Comparison of ENCODE assay signal across 18 cellular contexts in the genomic region with DNA sequence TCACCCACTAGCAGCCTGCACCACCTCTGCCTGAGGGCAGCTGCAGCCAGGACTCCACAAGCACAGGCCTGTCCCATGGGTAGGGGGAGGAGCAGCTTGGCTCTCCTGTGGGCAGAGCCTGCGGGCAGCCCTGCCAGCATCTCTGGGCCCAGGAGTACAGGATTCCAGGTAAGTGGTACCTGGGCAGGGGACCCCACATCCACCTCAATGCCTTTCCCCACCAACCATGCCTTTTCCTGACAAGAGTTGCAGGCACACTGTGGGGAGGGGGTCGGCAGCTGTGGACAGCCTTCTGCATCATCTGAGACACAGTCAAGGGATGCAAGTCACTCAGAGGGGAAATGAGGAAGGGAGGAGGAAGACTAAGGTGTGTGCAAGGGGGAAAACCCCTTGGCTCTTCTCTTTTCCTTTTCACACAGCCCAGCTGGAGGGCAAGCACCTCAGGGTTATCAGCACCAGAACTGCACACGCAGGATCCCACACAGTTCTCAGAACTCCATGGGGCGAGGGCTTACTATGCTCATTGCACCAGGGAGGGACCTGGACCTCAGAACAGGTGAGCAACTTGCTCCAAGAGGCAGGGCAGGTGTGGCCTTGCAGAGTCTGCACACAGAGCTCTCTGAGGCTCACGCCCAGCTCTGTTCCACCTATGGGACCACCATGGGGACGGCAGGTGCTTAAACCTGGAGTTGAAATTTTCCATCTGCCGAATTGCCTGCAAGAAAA. TPM values are rescaled to one million over a fixed set of nuclear protein-coding genes. Genes with fewer than 3 reads are reported as not detected.
DNase-seq lines count a peak whose midpoint lies in the region; ATAC-seq and TF ChIP-seq lines count a peak whose summit lies in the region.
"Had no signal": no experiment of that assay in that cellular context is flagged by ENCODE, and none has a peak within 500 bp of the region (broad histone marks: within the 10 kb centered on the region; RNA-seq: fewer than 3 reads in every experiment).

No MANE protein-coding gene starts in this region.

- H4K20me1 ChIP-seq in MM.1S (ENCODE audit: insufficient read depth, low read length), result no peaks in the 10 kb centered on the region

- no peaks in the 10 kb centered on the region for H3K27me3 ChIP-seq in right atrium auricular region
- no peaks in the 10 kb centered on the region for H3K27me3 ChIP-seq in RWPE2 (ENCODE audit: insufficient read depth, poor library complexity, severe bottlenecking)
- no peaks in the 10 kb centered on the region for H3K27me3 ChIP-seq in foreskin keratinocyte
- no peaks in the 10 kb centered on the region for H3K27me3 ChIP-seq in MM.1S (replicated peaks; ENCODE audit: insufficient read depth, low read length)
- H3K27me3 ChIP-seq in sigmoid colon, result no peaks in the 10 kb centered on the region
- H3K27me3 ChIP-seq: adrenal gland had no signal

- H2AFZ ChIP-seq in MM.1S (ENCODE audit: low read length), result no peak overlapping the region

- H3F3A ChIP-seq in MM.1S (ENCODE audit: insufficient read depth, low read length), result no peaks in the 10 kb centered on the region

- H3K27ac ChIP-seq in right atrium auricular region (no peak overlapping the region), RWPE2 (ENCODE audit: poor library complexity, severe bottlenecking) (no peak overlapping the region), foreskin keratinocyte (no peak overlapping the region), MM.1S (ENCODE audit: low read length) (no peak overlapping the region), sigmoid colon (no peak overlapping the region)
- H3K27ac ChIP-seq: adrenal gland, thoracic aorta had no signal

- no peaks in the 10 kb centered on the region for H3K9me3 ChIP-seq in right atrium auricular region
- no peaks in the 10 kb centered on the region for H3K9me3 ChIP-seq in RWPE2 (ENCODE audit: severe bottlenecking)
- no peaks in the 10 kb centered on the region for H3K9me3 ChIP-seq in MM.1S (replicated peaks; ENCODE audit: insufficient read depth, low read length)
- no peaks in the 10 kb centered on the region for H3K9me3 ChIP-seq in sigmoid colon
- H3K9me3 ChIP-seq: adrenal gland, thoracic aorta had no signal

- intact Hi-C loops in Right ventricle myocardium inferior (cut with DNase I) (no loop called here), sigmoid colon (cut with DNase I) (no loop called here)

- H3K79me2 ChIP-seq in MM.1S (ENCODE audit: low read length), result no peaks in the 10 kb centered on the region

- no peak for TF ChIP-seq POLR2A in sigmoid colon (IDR thresholded peaks at IDR 0.05)

- H3K4me1 ChIP-seq in right atrium auricular region, result no peaks in the 10 kb centered on the region
- H3K4me1 ChIP-seq in RWPE2 (ENCODE audit: insufficient read depth, poor library complexity, severe bottlenecking), result no peaks in the 10 kb centered on the region
- H3K4me1 ChIP-seq in foreskin keratinocyte, result no peaks in the 10 kb centered on the region
- no peaks in the 10 kb centered on the region for H3K4me1 ChIP-seq in MM.1S (ENCODE audit: low read length)
- no peaks in the 10 kb centered on the region for H3K4me1 ChIP-seq in sigmoid colon
- H3K4me1 ChIP-seq: adrenal gland had no signal

- WGBS in sigmoid colon, 2 donors, result 73 to 78% methylated on average over 7 of the region's 7 CpGs

- no peak overlapping the region for H3K9ac ChIP-seq in MM.1S (ENCODE audit: low read length)

- no peak for ATAC-seq in Right ventricle myocardium inferior
- peak; percentile 35; the same call in 1 of the 3 replicates for ATAC-seq in RWPE2 (ENCODE audit: low read depth)
- ATAC-seq in foreskin keratinocyte, result peak; percentile 11
- ATAC-seq: natural killer cell had no signal

- TF ChIP-seq CTCF in right atrium auricular region (IDR thresholded peaks at IDR 0.05) (no peak), RWPE2 (IDR thresholded peaks at IDR 0.05; ENCODE audit: poor library complexity, severe bottlenecking) (no peak), foreskin keratinocyte (conservative IDR thresholded peaks at IDR 0.05) (no peak), MM.1S (IDR thresholded peaks at IDR 0.05; ENCODE audit: low read length) (no peak), sigmoid colon (IDR thresholded peaks at IDR 0.05) (no peak)

- DNase-seq in right atrium auricular region (ENCODE audit: low spot score) (peak; percentile 26), Right ventricle myocardium inferior (ENCODE audit: missing footprints) (no peak), RWPE2 (ENCODE audit: low spot score) (no peak), foreskin keratinocyte (no peak), MM.1S (no peak), superior temporal gyrus (ENCODE audit: extremely low spot score) (no peak), sigmoid colon (no peak), putamen (ENCODE audit: low spot score) (no peak)
- DNase-seq: cerebellar nuclear complex, DMS 273 treated with DMSO at 0.1 percent for 48 hours, foreskin melanocyte, natural killer cell, Right ventricle myocardium superior, T1000 had no signal

- no peak for TF ChIP-seq EP300 in sigmoid colon (IDR thresholded peaks at IDR 0.05)

- no peaks in the 10 kb centered on the region for H3K9me2 ChIP-seq in MM.1S (replicated peaks; ENCODE audit: insufficient read depth, low read length)

- H3K4me3 ChIP-seq in right atrium auricular region (no peak overlapping the region), RWPE2 (ENCODE audit: severe bottlenecking) (no peak overlapping the region), MM.1S (ENCODE audit: low read length) (no peak overlapping the region), sigmoid colon (no peak overlapping the region)
- H3K4me3 ChIP-seq: adrenal gland, thoracic aorta had no signal

- H3K36me3 ChIP-seq in right atrium auricular region (no peaks in the 10 kb centered on the region), RWPE2 (ENCODE audit: low read depth) (no peaks in the 10 kb centered on the region), MM.1S (replicated peaks; ENCODE audit: insufficient read depth, low read length) (no peaks in the 10 kb centered on the region), sigmoid colon (no peaks in the 10 kb centered on the region)
- H3K36me3 ChIP-seq: adrenal gland, thoracic aorta had no signal

- no peak overlapping the region for H3K4me2 ChIP-seq in MM.1S (ENCODE audit: low read depth, low read length)

RNA-seq across cellular contexts. Expression of a gene that starts 16.5 kb away (rescaled TPM):
- not detected for total RNA-seq in right atrium auricular region
- not detected for total RNA-seq in Right ventricle myocardium inferior
- total RNA-seq in foreskin keratinocyte, result not detected in 2 replicates
- polyA plus RNA-seq in foreskin keratinocyte, result not detected in 2 replicates
- total RNA-seq in sigmoid colon, result not detected
- polyA plus RNA-seq in sigmoid colon, result not detected
- total RNA-seq: lower leg skin, natural killer cell, pulmonary artery endothelial cell, Right ventricle myocardium superior, thoracic aorta had no signal
